In genomic region chr3:15500107-15500724, GRCh38 we compare ENCODE assay signal across 1 cellular context.
TF ChIP-seq lines count a peak whose summit lies in the region.

No MANE protein-coding gene starts in this region.

TF ChIP-seq in GM23338, 12 proteins besides CTCF, POLR2A, EP300 and RAD21 (continued from another document):
- TF ChIP-seq, protein P1, sequence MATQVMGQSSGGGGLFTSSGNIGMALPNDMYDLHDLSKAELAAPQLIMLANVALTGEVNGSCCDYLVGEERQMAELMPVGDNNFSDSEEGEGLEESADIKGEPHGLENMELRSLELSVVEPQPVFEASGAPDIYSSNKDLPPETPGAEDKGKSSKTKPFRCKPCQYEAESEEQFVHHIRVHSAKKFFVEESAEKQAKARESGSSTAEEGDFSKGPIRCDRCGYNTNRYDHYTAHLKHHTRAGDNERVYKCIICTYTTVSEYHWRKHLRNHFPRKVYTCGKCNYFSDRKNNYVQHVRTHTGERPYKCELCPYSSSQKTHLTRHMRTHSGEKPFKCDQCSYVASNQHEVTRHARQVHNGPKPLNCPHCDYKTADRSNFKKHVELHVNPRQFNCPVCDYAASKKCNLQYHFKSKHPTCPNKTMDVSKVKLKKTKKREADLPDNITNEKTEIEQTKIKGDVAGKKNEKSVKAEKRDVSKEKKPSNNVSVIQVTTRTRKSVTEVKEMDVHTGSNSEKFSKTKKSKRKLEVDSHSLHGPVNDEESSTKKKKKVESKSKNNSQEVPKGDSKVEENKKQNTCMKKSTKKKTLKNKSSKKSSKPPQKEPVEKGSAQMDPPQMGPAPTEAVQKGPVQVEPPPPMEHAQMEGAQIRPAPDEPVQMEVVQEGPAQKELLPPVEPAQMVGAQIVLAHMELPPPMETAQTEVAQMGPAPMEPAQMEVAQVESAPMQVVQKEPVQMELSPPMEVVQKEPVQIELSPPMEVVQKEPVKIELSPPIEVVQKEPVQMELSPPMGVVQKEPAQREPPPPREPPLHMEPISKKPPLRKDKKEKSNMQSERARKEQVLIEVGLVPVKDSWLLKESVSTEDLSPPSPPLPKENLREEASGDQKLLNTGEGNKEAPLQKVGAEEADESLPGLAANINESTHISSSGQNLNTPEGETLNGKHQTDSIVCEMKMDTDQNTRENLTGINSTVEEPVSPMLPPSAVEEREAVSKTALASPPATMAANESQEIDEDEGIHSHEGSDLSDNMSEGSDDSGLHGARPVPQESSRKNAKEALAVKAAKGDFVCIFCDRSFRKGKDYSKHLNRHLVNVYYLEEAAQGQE (IDR thresholded peaks at IDR 0.05; ENCODE audit: unreplicated experiment), result no peak
- no peak for TF ChIP-seq POLR2AphosphoS5 (IDR thresholded peaks at IDR 0.05; ENCODE audit: low read depth)
- TF ChIP-seq ZNF331 (CRISPR knock-in tag; IDR thresholded peaks at IDR 0.05; ENCODE audit: low read depth), result no peak
- TF ChIP-seq, protein P2, sequence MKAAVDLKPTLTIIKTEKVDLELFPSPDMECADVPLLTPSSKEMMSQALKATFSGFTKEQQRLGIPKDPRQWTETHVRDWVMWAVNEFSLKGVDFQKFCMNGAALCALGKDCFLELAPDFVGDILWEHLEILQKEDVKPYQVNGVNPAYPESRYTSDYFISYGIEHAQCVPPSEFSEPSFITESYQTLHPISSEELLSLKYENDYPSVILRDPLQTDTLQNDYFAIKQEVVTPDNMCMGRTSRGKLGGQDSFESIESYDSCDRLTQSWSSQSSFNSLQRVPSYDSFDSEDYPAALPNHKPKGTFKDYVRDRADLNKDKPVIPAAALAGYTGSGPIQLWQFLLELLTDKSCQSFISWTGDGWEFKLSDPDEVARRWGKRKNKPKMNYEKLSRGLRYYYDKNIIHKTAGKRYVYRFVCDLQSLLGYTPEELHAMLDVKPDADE (IDR thresholded peaks at IDR 0.05), result no peak
- no peak for TF ChIP-seq CREB1 (CRISPR knock-in tag; IDR thresholded peaks at IDR 0.05; ENCODE audit: low read depth)
- no peak for TF ChIP-seq ZNF462 (CRISPR knock-in tag; IDR thresholded peaks at IDR 0.05)
- TF ChIP-seq ZNF114 (CRISPR knock-in tag; IDR thresholded peaks at IDR 0.05), result no peak
- TF ChIP-seq JUNB (IDR thresholded peaks at IDR 0.05; ENCODE audit: unreplicated experiment), result no peak
TF ChIP-seq in GM23338: peak in this region for 0.
